ENCODE assay signal across 1 cellular context in genomic region chr2:240561325-240561971, GRCh38.
TF ChIP-seq lines count a peak whose summit lies in the region.

No MANE protein-coding gene starts in this region.

TF ChIP-seq in SK-N-SH treated with all-trans-retinoic acid at 6 μM for 48 hours, 23 proteins besides CTCF, POLR2A, EP300 and RAD21 (continued from another document):
- no peak for TF ChIP-seq PATZ1 (CRISPR knock-in tag; IDR thresholded peaks at IDR 0.05; ENCODE audit: borderline replicate concordance)
